ENCODE assay signal across 8 cellular contexts in genomic region chr15:58987036-58987435, GRCh38. TPM values are rescaled to one million over a fixed set of nuclear protein-coding genes. Genes with fewer than 3 reads are reported as not detected.
DNase-seq lines count a peak whose midpoint lies in the region; ATAC-seq and TF ChIP-seq lines count a peak whose summit lies in the region.

No MANE protein-coding gene starts in this region.

- no peaks in the 10 kb centered on the region for H3K27me3 ChIP-seq in CD8-positive, alpha-beta T cell (ENCODE audit: insufficient read depth, low read length)
- no peaks in the 10 kb centered on the region for H3K27me3 ChIP-seq in lung (ENCODE audit: control insufficient read depth, insufficient read depth)

- POLR2A ChIA-PET in CD8-positive, alpha-beta T cell (lab: Charles Lee), result interaction anchor here (0.6 to 1.9 kb wide), 3 partner anchors 11 to 96 kb away, joined by 3 to 6 read pairs (median 5); partner anchors contain the start of gene SLTM

- WGBS in lung, 2 donors, result 18 to 27% methylated on average over 9 of the region's 9 CpGs

- peaks cover 43% of the 10 kb centered on the region for H3K4me1 Mint-ChIP-seq in CD8-positive, alpha-beta T cell (ENCODE audit: low read depth)

- TF ChIP-seq CTCF in CD8-positive, alpha-beta T cell (IDR thresholded peaks at IDR 0.05), result no peak
- TF ChIP-seq CTCF in astrocyte of the spinal cord (IDR thresholded peaks at IDR 0.05; ENCODE audit: low read depth, low read length) (no peak), lung (IDR thresholded peaks at IDR 0.05; ENCODE audit: control extremely low read depth, extremely low read depth) (no peak), GM20000 (IDR thresholded peaks at IDR 0.05; ENCODE audit: extremely low read depth, missing control alignments) (no peak)

- H3K4me1 ChIP-seq in CD8-positive, alpha-beta T cell (ENCODE audit: insufficient read depth, low read length), result peaks cover 24% of the 10 kb centered on the region
- peaks cover 3 to 9% of the 10 kb centered on the region in 2 donors for H3K4me1 ChIP-seq in lung (ENCODE audit: control insufficient read depth in 2 of 2, insufficient read depth in 2 of 2, low read length in 2 of 2)

- no peaks in the 10 kb centered on the region for H3K9me3 Mint-ChIP-seq in CD8-positive, alpha-beta T cell

- H3K36me3 Mint-ChIP-seq in CD8-positive, alpha-beta T cell, result peaks cover 32% of the 10 kb centered on the region

- in situ Hi-C loops in astrocyte of the spinal cord (cut with HindIII; ENCODE audit: low sequenced_read_pairs), result no loop called here

- peak overlapping the region; percentile 94 for H3K27ac Mint-ChIP-seq in CD8-positive, alpha-beta T cell

- intact Hi-C loops in CD8-positive, alpha-beta T cell (cut with DNase I, micrococcal nuclease), result loop anchor here (1.0 to 10.0 kb wide), 10 partner anchors 54 to 1488 kb away; partner anchors contain the start of genes BNIP2 (in 2 of the 2), GTF2A2 (in 2 of the 2), SLTM (in 2 of the 2) and ADAM10 (in 1 of the 2)

- peak overlapping the region; percentile 87 for H3K4me3 ChIP-seq in CD8-positive, alpha-beta T cell (ENCODE audit: low read depth, low read length)
- H3K4me3 ChIP-seq in astrocyte of the spinal cord (ENCODE audit: low read depth, low read length) (peak overlapping the region; percentile 99), lung (peak overlapping the region; percentile 87)

- DNase-seq in CD8-positive, alpha-beta T cell, result no peak
- DNase-seq in astrocyte of the spinal cord (ENCODE audit: low read depth, low spot score) (no peak), lung (ENCODE audit: low spot score) (no peak), epidermal melanocyte (ENCODE audit: insufficient read length, low spot score) (no peak), iPS-NIHi11 (ENCODE audit: low spot score) (no peak), GM20000 (ENCODE audit: low spot score) (no peak)

- no peaks in the 10 kb centered on the region for H3K27me3 Mint-ChIP-seq in CD8-positive, alpha-beta T cell (ENCODE audit: low read depth)

- H3K27ac ChIP-seq in CD8-positive, alpha-beta T cell (ENCODE audit: low read depth, low read length), result peak overlapping the region; percentile 84
- peak overlapping the region in 1 of 2 donors; percentile 85 for H3K27ac ChIP-seq in lung (ENCODE audit: low read depth in 1 of 2, low read length in 1 of 2)

- CTCF ChIA-PET in CD8-positive, alpha-beta T cell (lab: Charles Lee), result interaction anchor here (0.8 kb wide), 1 partner anchor 507 kb away, joined by 3 read pairs; no protein-coding TSS in a partner anchor

- H3K36me3 ChIP-seq in CD8-positive, alpha-beta T cell (ENCODE audit: insufficient read depth, low read length), result no peaks in the 10 kb centered on the region
- H3K36me3 ChIP-seq in lung (ENCODE audit: control insufficient read depth in 2 of 2, insufficient read depth in 2 of 2, low read length in 2 of 2), result peaks cover under 1 to 2% of the 10 kb centered on the region in 2 donors

- H3K4me3 Mint-ChIP-seq in CD8-positive, alpha-beta T cell, result peak overlapping the region; percentile 95

- no peaks in the 10 kb centered on the region for H3K9me3 ChIP-seq in CD8-positive, alpha-beta T cell (ENCODE audit: low read length)
- no peaks in the 10 kb centered on the region for H3K9me3 ChIP-seq in lung (ENCODE audit: control insufficient read depth in 2 of 2, insufficient read depth in 1 of 2, low read length in 1 of 2)

- peak; percentile 13 for ATAC-seq in CD8-positive, alpha-beta T cell
- ATAC-seq in HG03378 (IDR thresholded peaks at IDR 0.05; ENCODE audit: unreplicated experiment) (peak; percentile 4), lung (ENCODE audit: insufficient read depth, low FRiP score) (no peak), HG03135 (IDR thresholded peaks at IDR 0.05; ENCODE audit: unreplicated experiment) (no peak)

RNA-seq across cellular contexts. Expression of gene RNF111, which starts 0.4 kb away (rescaled TPM):
- total RNA-seq in CD8-positive, alpha-beta T cell, result 10 to 100 TPM; 25.2 to 28.4 TPM
- total RNA-seq in lung, result 10 to 100 TPM; 28.5 to 52.0 TPM
- 10 to 100 TPM in 1 of 2 donors, 1 to 10 TPM in 1; 8.7 to 10.5 TPM for polyA plus RNA-seq in lung

RNA-seq across cellular contexts. Expression of gene SLTM, which starts 53.6 kb away (rescaled TPM):
- 100 to 1,000 TPM; 189 to 201 TPM for total RNA-seq in CD8-positive, alpha-beta T cell
- total RNA-seq in lung, result 100 to 1,000 TPM in 1 of 2 donors, 10 to 100 TPM in 1; 72.7 to 164 TPM
- 10 to 100 TPM; 46.0 to 62.1 TPM for polyA plus RNA-seq in lung

Comparison
In these comparisons a context has a peak if more than half of its experiments do, and no peak if none do; other contexts are left out.
1. ATAC-seq: peak in CD8-positive, alpha-beta T cell (single experiment) and HG03378 (single experiment); none in lung (single experiment) and HG03135 (single experiment).
2. Peak in every context shown above with its lines, with median percentiles within 50 percentile points of each other: H3K4me3 ChIP-seq.